ENCODE assay signal across 9 cellular contexts in the genomic region with DNA sequence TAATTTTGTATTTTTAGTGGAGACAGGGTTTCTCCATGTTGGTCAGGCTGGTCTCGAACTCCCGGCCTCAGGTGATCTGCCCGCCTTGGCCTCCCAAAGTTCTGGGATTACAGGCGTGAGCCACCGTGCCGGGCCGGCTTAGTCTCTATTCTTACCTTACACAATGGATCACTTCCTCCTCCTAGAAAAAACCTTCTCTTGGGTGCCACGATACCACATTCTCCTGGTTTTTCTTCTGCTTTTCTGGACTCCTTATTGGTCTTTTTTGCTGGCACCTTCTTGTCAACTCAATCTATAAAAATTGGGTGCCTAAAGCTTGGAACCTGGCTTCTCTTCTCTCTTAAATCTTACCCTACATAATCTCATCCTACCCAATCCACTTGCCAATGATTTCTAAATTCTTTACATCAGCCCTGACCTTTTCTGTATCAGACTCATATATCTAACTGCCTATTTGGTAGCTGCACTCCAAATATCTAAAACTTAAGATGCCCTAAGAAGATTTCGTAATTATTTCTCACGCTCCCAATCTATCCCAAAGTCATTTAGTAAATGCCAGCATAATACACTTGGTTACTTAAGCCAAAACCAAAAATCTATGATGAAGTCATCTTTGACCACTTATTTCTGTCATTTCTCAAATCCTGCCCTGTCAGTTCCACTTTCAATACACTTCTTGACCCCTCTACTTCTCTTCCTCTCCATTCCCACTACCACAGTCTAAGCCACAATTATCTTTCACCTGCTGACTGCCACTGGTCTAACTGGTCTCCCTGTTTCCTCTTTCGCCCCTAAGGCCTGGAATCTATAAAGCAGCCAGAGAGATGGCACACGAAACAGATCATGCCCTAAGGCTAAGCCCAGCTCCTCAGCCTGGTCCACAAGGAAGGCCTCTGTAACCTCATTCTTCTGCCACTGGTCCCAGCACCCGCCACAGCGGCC. TPM values are rescaled to one million over a fixed set of nuclear protein-coding genes. Genes with fewer than 3 reads are reported as not detected.
DNase-seq lines count a peak whose midpoint lies in the region; ATAC-seq, FAIRE-seq and TF ChIP-seq lines count a peak whose summit lies in the region.
"Had no signal": no experiment of that assay in that cellular context is flagged by ENCODE, and none has a peak within 500 bp of the region (broad histone marks: within the 10 kb centered on the region; RNA-seq: fewer than 3 reads in every experiment).

No MANE protein-coding gene starts in this region.

- peak overlapping the region; percentile 81 for H3K27ac Mint-ChIP-seq in activated CD8-positive, alpha-beta T cell treated with anti-CD3 and anti-CD28 coated beads for 36 hours

- H3K4me1 ChIP-seq in kidney (ENCODE audit: control insufficient read depth in 1 of 2, insufficient read depth in 1 of 2, low read depth in 1 of 2, low read length in 2 of 2) (peaks cover 10 to 27% of the 10 kb centered on the region in 2 donors), thymus (ENCODE audit: control insufficient read depth, insufficient read depth, low read length) (peaks cover 7% of the 10 kb centered on the region)

- 72% methylated on average over 14 of the region's 14 CpGs for WGBS in thymus

- peak; percentile 5 for ATAC-seq in HG03025 (IDR thresholded peaks at IDR 0.05; ENCODE audit: low FRiP score, unreplicated experiment)
- ATAC-seq in activated CD8-positive, alpha-beta T cell treated with anti-CD3 and anti-CD28 coated beads for 36 hours = no peak
- ATAC-seq in activated CD4-positive, CD25-positive, alpha-beta regulatory T cell treated with anti-CD3 and anti-CD28 coated beads, Interleukin-2, amount 50 U/mL, for 24 hours = no peak

- H3K9me3 ChIP-seq in kidney (ENCODE audit: control insufficient read depth in 1 of 2, low read length in 2 of 2) = no peaks in the 10 kb centered on the region
- H3K9me3 ChIP-seq in thymus (ENCODE audit: control insufficient read depth) = no peaks in the 10 kb centered on the region

- H3K9ac ChIP-seq in kidney (ENCODE audit: low read length in 2 of 2) = peak overlapping the region; percentile 83

- H3K36me3 Mint-ChIP-seq in activated CD8-positive, alpha-beta T cell treated with anti-CD3 and anti-CD28 coated beads for 36 hours (ENCODE audit: low read depth) = peaks cover 30% of the 10 kb centered on the region

- H3K27ac ChIP-seq in kidney (ENCODE audit: low read depth in 2 of 2, low read length in 2 of 2) (peak overlapping the region; percentile 97 to 99), thymus (ENCODE audit: low read depth) (peak overlapping the region; percentile 97)

- in situ Hi-C loops in GM13977 (cut with MboI; ENCODE audit: low pct_unique_long_range_greater_than_20kb, low sequenced_read_pairs, unreplicated experiment) = no loop called here

- H3K4me3 Mint-ChIP-seq in activated CD8-positive, alpha-beta T cell treated with anti-CD3 and anti-CD28 coated beads for 36 hours = peak overlapping the region; percentile 95

- H3K36me3 ChIP-seq in kidney (ENCODE audit: control insufficient read depth in 1 of 2, insufficient read depth in 2 of 2, low read length in 2 of 2) = peaks cover 19 to 21% of the 10 kb centered on the region in 2 donors
- peaks cover 30% of the 10 kb centered on the region for H3K36me3 ChIP-seq in thymus (ENCODE audit: control insufficient read depth, insufficient read depth)

- H3K27me3 ChIP-seq in thymus (ENCODE audit: control insufficient read depth, insufficient read depth) = no peaks in the 10 kb centered on the region

- no peaks in the 10 kb centered on the region for H3K27me3 Mint-ChIP-seq in activated CD8-positive, alpha-beta T cell treated with anti-CD3 and anti-CD28 coated beads for 36 hours

- peaks cover 79% of the 10 kb centered on the region for H3K4me1 Mint-ChIP-seq in activated CD8-positive, alpha-beta T cell treated with anti-CD3 and anti-CD28 coated beads for 36 hours (ENCODE audit: low read depth)

- intact Hi-C loops in activated CD8-positive, alpha-beta T cell treated with anti-CD3 and anti-CD28 coated beads for 36 hours (cut with micrococcal nuclease) = no loop called here
- intact Hi-C loops in kidney (cut with DNase I) = no loop called here

- peak; percentile 34 for DNase-seq in GM13977 (ENCODE audit: low spot score)
- no peak for DNase-seq in activated CD8-positive, alpha-beta T cell treated with anti-CD3 and anti-CD28 coated beads for 36 hours
- DNase-seq in kidney = no peak
- DNase-seq in NCI-H1417 (lab: John Stamatoyannopoulos, UW) = no peak
- no peak for DNase-seq in NCI-H2227 (lab: John Stamatoyannopoulos, UW; ENCODE audit: unreplicated experiment)

- CTCF ChIA-PET in activated CD8-positive, alpha-beta T cell treated with anti-CD3 and anti-CD28 coated beads for 36 hours (lab: Charles Lee) = interaction anchor here (0.6 to 2.0 kb wide), 5 partner anchors 9 to 48 kb away, joined by 3 to 7 read pairs (median 3); no protein-coding TSS in a partner anchor

- FAIRE-seq in kidney (lab: Jason Lieb, UNC) = no peak

- H3K9me3 Mint-ChIP-seq in activated CD8-positive, alpha-beta T cell treated with anti-CD3 and anti-CD28 coated beads for 36 hours = no peaks in the 10 kb centered on the region

- TF ChIP-seq CTCF in GM13977 (IDR thresholded peaks at IDR 0.05; ENCODE audit: extremely low read depth, insufficient read depth, missing control alignments) (no peak), kidney (IDR thresholded peaks at IDR 0.05; ENCODE audit: borderline replicate concordance, extremely low read depth, insufficient read depth) (no peak)
- no peak for TF ChIP-seq CTCF in activated CD8-positive, alpha-beta T cell treated with anti-CD3 and anti-CD28 coated beads for 36 hours (IDR thresholded peaks at IDR 0.05)

- POLR2A ChIA-PET in activated CD8-positive, alpha-beta T cell treated with anti-CD3 and anti-CD28 coated beads for 36 hours (lab: Charles Lee) = interaction anchor here (0.9 to 5.7 kb wide), 7 partner anchors 9 to 481 kb away, joined by 3 to 32 read pairs (median 5); partner anchors contain the start of gene ELMO2

- H3K4me3 ChIP-seq in kidney (ENCODE audit: low read length in 2 of 2) (peak overlapping the region; percentile 88 to 93), thymus (ENCODE audit: low read length) (peak overlapping the region; percentile 92)

RNA-seq across cellular contexts. Expression of gene ELMO2, which starts 43.2 kb away (rescaled TPM):
- 10 to 100 TPM; 36.2 to 38.1 TPM for total RNA-seq in activated CD8-positive, alpha-beta T cell treated with anti-CD3 and anti-CD28 coated beads for 36 hours
- 43.0 TPM for total RNA-seq in kidney
- polyA plus RNA-seq in kidney (ENCODE audit: insufficient read depth, low read depth, low replicate concordance) = 21.0 TPM
- 32.9 TPM for polyA plus RNA-seq in thymus

RNA-seq across cellular contexts. Expression of gene CDH22, which starts 54.9 kb away (rescaled TPM):
- total RNA-seq in activated CD8-positive, alpha-beta T cell treated with anti-CD3 and anti-CD28 coated beads for 36 hours = not detected
- 1.6 TPM for total RNA-seq in kidney
- polyA plus RNA-seq in kidney (ENCODE audit: insufficient read depth, low read depth, low replicate concordance) (0.19 TPM), thymus (0.11 TPM)
- total RNA-seq: T-helper 1 cell treated with Interleukin-12 subunit alpha and Interleukin-12 subunit beta and Interleukin-4 antibody, amounts not matched to agents 30 ng/mL and 1 ng/mL, for 36 hours had no signal
